In genomic region chr12:92604786-92605185, GRCh38 we compare ENCODE assay signal across 16 cellular contexts.
"Had no signal": no experiment of that assay in that cellular context is flagged by ENCODE, and none has a peak within 500 bp of the region (broad histone marks: within the 10 kb centered on the region; RNA-seq: fewer than 3 reads in every experiment).

No MANE protein-coding gene starts in this region.

- H3K36me3 ChIP-seq: heart left ventricle, SJCRH30, thoracic aorta had no signal

- H3K9me3 ChIP-seq: psoas muscle, SJCRH30 had no signal

- DNase-seq: activated CD4-positive, alpha-beta T cell treated with anti-CD3 and anti-CD28 coated beads for 1 hour; activated CD8-positive, alpha-beta memory T cell treated with anti-CD3 and anti-CD28 coated beads, Interleukin-2, amount 50 U/mL, for 48 hours; activated CD8-positive, alpha-beta T cell treated with anti-CD3 and anti-CD28 coated beads, Interleukin-2, amount 10 ng/mL, durations not matched to agents 7 days and 5 days; activated naive CD4-positive, alpha-beta T cell treated with anti-CD3 and anti-CD28 coated beads, Interleukin-2, amount 10 ng/mL, durations not matched to agents 7 days and 5 days; body of pancreas; effector memory CD8-positive, alpha-beta T cell; heart left ventricle; left colon; nucleus accumbens; psoas muscle; SJCRH30; stimulated activated CD4-positive, alpha-beta T cell treated with anti-CD3 and anti-CD28 coated beads, Interleukin-4, amount 100 ng/mL, for 24 hours had no signal

- H3K4me3 Mint-ChIP-seq: activated CD8-positive, alpha-beta T cell treated with anti-CD3 and anti-CD28 coated beads, Interleukin-2, amount 10 ng/mL, durations not matched to agents 7 days and 5 days; activated naive CD4-positive, alpha-beta T cell treated with anti-CD3 and anti-CD28 coated beads, Interleukin-2, amount 10 ng/mL, durations not matched to agents 7 days and 5 days; effector memory CD8-positive, alpha-beta T cell; memory B cell; natural killer cell treated with Interleukin-12 subunit alpha and Interleukin-12 subunit beta and Interleukin-15 and Interleukin-18, amount 100 ng/mL, for 72 hours; stimulated activated naive CD8-positive, alpha-beta T cell treated with anti-CD3 and anti-CD28 coated beads, Interleukin-15, Interleukin-2, amounts not matched to agents 100 ng/mL and 50 ng/mL, for 24 hours had no signal

- H3K27ac Mint-ChIP-seq: activated CD8-positive, alpha-beta T cell treated with anti-CD3 and anti-CD28 coated beads, Interleukin-2, amount 10 ng/mL, durations not matched to agents 7 days and 5 days; activated naive CD4-positive, alpha-beta T cell treated with anti-CD3 and anti-CD28 coated beads, Interleukin-2, amount 10 ng/mL, durations not matched to agents 7 days and 5 days; memory B cell had no signal

- H3K27me3 ChIP-seq: body of pancreas, heart left ventricle, SJCRH30 had no signal

- ATAC-seq: activated CD8-positive, alpha-beta T cell treated with anti-CD3 and anti-CD28 coated beads, Interleukin-2, amount 10 ng/mL, durations not matched to agents 7 days and 5 days; body of pancreas; heart left ventricle; left colon; natural killer cell treated with Interleukin-12 subunit alpha and Interleukin-12 subunit beta and Interleukin-15 and Interleukin-18, amount 100 ng/mL, for 72 hours; psoas muscle had no signal

- H3K4me3 ChIP-seq: body of pancreas, heart left ventricle, psoas muscle, SJCRH30, thoracic aorta had no signal

- H3K27ac ChIP-seq: psoas muscle, SJCRH30, thoracic aorta had no signal

- H3K27me3 Mint-ChIP-seq: activated naive CD4-positive, alpha-beta T cell treated with anti-CD3 and anti-CD28 coated beads, Interleukin-2, amount 10 ng/mL, durations not matched to agents 7 days and 5 days; effector memory CD8-positive, alpha-beta T cell; memory B cell; natural killer cell treated with Interleukin-12 subunit alpha and Interleukin-12 subunit beta and Interleukin-15 and Interleukin-18, amount 100 ng/mL, for 72 hours; stimulated activated naive CD8-positive, alpha-beta T cell treated with anti-CD3 and anti-CD28 coated beads, Interleukin-15, Interleukin-2, amounts not matched to agents 100 ng/mL and 50 ng/mL, for 24 hours had no signal

- H3K4me1 ChIP-seq: body of pancreas, psoas muscle, SJCRH30 had no signal
